ENCODE assay signal across 9 cellular contexts in genomic region chr3:7876741-7877297, GRCh38.
DNase-seq lines count a peak whose midpoint lies in the region; ATAC-seq, FAIRE-seq and TF ChIP-seq lines count a peak whose summit lies in the region.
"Had no signal": no experiment of that assay in that cellular context is flagged by ENCODE, and none has a peak within 500 bp of the region (broad histone marks: within the 10 kb centered on the region; RNA-seq: fewer than 3 reads in every experiment).

No MANE protein-coding gene starts in this region.

- intact Hi-C loops in activated CD4-positive, alpha-beta T cell treated with anti-CD3 and anti-CD28 coated beads for 36 hours (cut with DNase I, micrococcal nuclease): loop anchor here (2.0 to 5.0 kb wide), 2 partner anchors 40 kb away; no protein-coding TSS in a partner anchor
- intact Hi-C loops in GM12878 (cut with micrococcal nuclease; ENCODE audit: unreplicated experiment): no loop called here

- peaks cover 10% of the 10 kb centered on the region for H3K9me2 ChIP-seq in GM23338 (ENCODE audit: insufficient read depth)

- H3K9ac ChIP-seq in GM12878 (ENCODE audit: control insufficient read depth, insufficient read depth, low read length): no peak overlapping the region

- H3K36me3 Mint-ChIP-seq in GM23338 (ENCODE audit: low read depth) (no peaks in the 10 kb centered on the region), HFFc6 (ENCODE audit: low read depth) (no peaks in the 10 kb centered on the region)
- H3K36me3 Mint-ChIP-seq in activated CD4-positive, alpha-beta T cell treated with anti-CD3 and anti-CD28 coated beads for 36 hours (ENCODE audit: low read depth): peaks cover 3% of the 10 kb centered on the region

- H3K4me1 ChIP-seq in GM23338 (ENCODE audit: insufficient read depth) (no peaks in the 10 kb centered on the region), GM12878 (ENCODE audit: control insufficient read depth, insufficient read depth, low read length) (no peaks in the 10 kb centered on the region)

- CTCF ChIA-PET in activated CD4-positive, alpha-beta T cell treated with anti-CD3 and anti-CD28 coated beads for 36 hours (lab: Charles Lee): no interaction called here
- CTCF ChIA-PET in GM12878 (lab: Yijun Ruan, JAX): no interaction called here

- H3F3A ChIP-seq in GM23338 (replicated peaks; ENCODE audit: low read depth): no peaks in the 10 kb centered on the region

- TF ChIP-seq RAD21 in GM12878 (IDR thresholded peaks at IDR 0.05; ENCODE audit: insufficient read depth, low read depth, low read length): no peak

- H3K4me2 ChIP-seq in GM23338 (no peak overlapping the region), GM12878 (ENCODE audit: control insufficient read depth, insufficient read depth) (no peak overlapping the region)

- RAD21 ChIA-PET in GM12878 (lab: Charles Lee; ENCODE audit: unreplicated experiment): no interaction called here

- H3K4me3 Mint-ChIP-seq in GM23338 (no peak overlapping the region), HFFc6 (no peak overlapping the region)
- H3K4me3 Mint-ChIP-seq in activated CD4-positive, alpha-beta T cell treated with anti-CD3 and anti-CD28 coated beads for 36 hours: peak overlapping the region; percentile 16

- H3K27me3 Mint-ChIP-seq in GM23338 (ENCODE audit: insufficient read depth, low read depth, poor library complexity) (no peaks in the 10 kb centered on the region), HFFc6 (ENCODE audit: insufficient read depth) (no peaks in the 10 kb centered on the region)
- H3K27me3 Mint-ChIP-seq in activated CD4-positive, alpha-beta T cell treated with anti-CD3 and anti-CD28 coated beads for 36 hours: no peaks in the 10 kb centered on the region

- TF ChIP-seq EP300 in GM12878 (IDR thresholded peaks at IDR 0.05; ENCODE audit: borderline replicate concordance in 1 of 2, control insufficient read depth in 1 of 2, low read depth in 2 of 2, low read length in 2 of 2): no peak

- TF ChIP-seq CTCF in GM23338 (conservative IDR thresholded peaks at IDR 0.05; ENCODE audit: low read depth in 2 of 2): no peak
- no peak for TF ChIP-seq CTCF in GM12878 (IDR thresholded peaks at IDR 0.05 in 2 of 3, conservative IDR thresholded peaks at IDR 0.05 in 1 of 3; ENCODE audit: control insufficient read depth in 2 of 3, extremely low read depth in 1 of 3, insufficient read depth in 1 of 3, low read depth in 3 of 3, low read length in 3 of 3)
- TF ChIP-seq CTCF in HFFc6 (IDR thresholded peaks at IDR 0.05): no peak

- no peak for FAIRE-seq in GM12878 (lab: Jason Lieb, UNC)

- peak overlapping the region; percentile 32; the same call in 1 of the 2 replicates for H3K27ac Mint-ChIP-seq in GM23338
- peak overlapping the region; percentile 63 for H3K27ac Mint-ChIP-seq in activated CD4-positive, alpha-beta T cell treated with anti-CD3 and anti-CD28 coated beads for 36 hours
- H3K27ac Mint-ChIP-seq in HFFc6: no peak overlapping the region

- H3K36me3 ChIP-seq in GM23338 (ENCODE audit: insufficient read depth) (no peaks in the 10 kb centered on the region), GM12878 (ENCODE audit: control insufficient read depth in 2 of 2, insufficient read depth in 2 of 2, low read length in 1 of 2) (no peaks in the 10 kb centered on the region)

- H3K27me3 ChIP-seq in GM23338 (ENCODE audit: insufficient read depth) (no peaks in the 10 kb centered on the region), GM12878 (replicated peaks in 1 of 2; ENCODE audit: control insufficient read depth in 2 of 2, insufficient read depth in 2 of 2, low read length in 1 of 2) (no peaks in the 10 kb centered on the region)

- H3K79me2 ChIP-seq in GM23338 (replicated peaks; ENCODE audit: insufficient read depth): no peaks in the 10 kb centered on the region
- no peaks in the 10 kb centered on the region for H3K79me2 ChIP-seq in GM12878 (ENCODE audit: control insufficient read depth, insufficient read depth, low read length)

- no peaks in the 10 kb centered on the region for H4K20me1 ChIP-seq in GM23338 (replicated peaks; ENCODE audit: insufficient read depth)
- no peaks in the 10 kb centered on the region for H4K20me1 ChIP-seq in GM12878 (ENCODE audit: control insufficient read depth, insufficient read depth)

- DNase-seq in GM23338 (ENCODE audit: low spot score) (no peak), GM12878 (ENCODE audit: low read depth, low spot score) (no peak), hippocampal formation (lab: John Stamatoyannopoulos, UW) (no peak), HFFc6 (no peak), NCI-H2029 treated with DMSO at 0.1 percent for 48 hours (lab: John Stamatoyannopoulos, UW) (no peak)
- peak; percentile 46 for DNase-seq in activated CD4-positive, alpha-beta T cell treated with anti-CD3 and anti-CD28 coated beads for 36 hours
- peak; percentile 10 to 19 for DNase-seq in stimulated activated CD4-positive, alpha-beta T cell treated with anti-CD3 and anti-CD28 coated beads, Interleukin-15, amount 100 ng/mL, for 48 hours (ENCODE audit: low read depth in 2 of 2)

- H3K4me1 Mint-ChIP-seq in GM23338 (peaks cover 4% of the 10 kb centered on the region; the same call in 1 of the 3 replicates), HFFc6 (ENCODE audit: low read depth) (no peaks in the 10 kb centered on the region)
- H3K4me1 Mint-ChIP-seq in activated CD4-positive, alpha-beta T cell treated with anti-CD3 and anti-CD28 coated beads for 36 hours: peaks cover 41% of the 10 kb centered on the region

- no peak overlapping the region for H3K4me3 ChIP-seq in GM23338
- no peak overlapping the region for H3K4me3 ChIP-seq in GM12878
- H3K4me3 ChIP-seq: lung had no signal

- no peak for TF ChIP-seq POLR2A in GM12878 (IDR thresholded peaks at IDR 0.05; ENCODE audit: low read depth, low read length)

- POLR2A ChIA-PET in activated CD4-positive, alpha-beta T cell treated with anti-CD3 and anti-CD28 coated beads for 36 hours (lab: Charles Lee): interaction anchor here (0.6 kb wide), 1 partner anchor 1676 kb away, joined by 3 read pairs; no protein-coding TSS in a partner anchor
- POLR2A ChIA-PET in GM12878 (lab: Charles Lee): no interaction called here

- H3K27ac ChIP-seq in GM23338 (ENCODE audit: low read depth): no peak overlapping the region
- no peak overlapping the region for H3K27ac ChIP-seq in GM12878 (ENCODE audit: control insufficient read depth, insufficient read depth)

- H3K9me3 ChIP-seq in GM12878 (replicated peaks; ENCODE audit: control insufficient read depth, insufficient read depth, low read length): no peaks in the 10 kb centered on the region

- H2AFZ ChIP-seq in GM23338: 0 out of 2 replicates have a peak overlapping the region, but pooled peaks have one; percentile 5
- no peak overlapping the region for H2AFZ ChIP-seq in GM12878 (ENCODE audit: control insufficient read depth, low read depth, low read length)

- in situ Hi-C loops in GM12878 (cut with MboI): no loop called here

- SMC1A ChIA-PET in GM12878 (lab: Charles Lee; ENCODE audit: uncharacterized antibody, unreplicated experiment): no interaction called here

- BruUV-seq in GM12878 (replicated peaks; lab: Mats Ljungman, UMichigan): no TSS peak

- ATAC-seq in GM23338: no peak
- peak; percentile 84 for ATAC-seq in activated CD4-positive, alpha-beta T cell treated with anti-CD3 and anti-CD28 coated beads for 36 hours
- peak; percentile 17; the same call in 2 of the 3 replicates for ATAC-seq in GM12878
- no peak for ATAC-seq in HG03175 (IDR thresholded peaks at IDR 0.05; ENCODE audit: unreplicated experiment)

- H3K9me3 Mint-ChIP-seq in GM23338 (no peaks in the 10 kb centered on the region; the same call in 2 of the 3 replicates), HFFc6 (peaks cover 37% of the 10 kb centered on the region)
- peaks cover 8% of the 10 kb centered on the region for H3K9me3 Mint-ChIP-seq in activated CD4-positive, alpha-beta T cell treated with anti-CD3 and anti-CD28 coated beads for 36 hours (ENCODE audit: low read depth)

- WGBS in GM12878 (ENCODE audit: insufficient coverage, insufficient replicate concordance, low lambda C conversion rate, missing lambda C conversion rate): 16% methylated on average over 3 of the region's 3 CpGs

TF ChIP-seq in GM23338, 12 proteins besides CTCF, POLR2A, EP300 and RAD21 (continues in another document):
- TF ChIP-seq NANOG (IDR thresholded peaks at IDR 0.05; ENCODE audit: borderline replicate concordance): no peak

TF ChIP-seq in GM12878, 131 proteins besides CTCF, POLR2A, EP300 and RAD21:
- no peak for TF ChIP-seq HDAC2 (IDR thresholded peaks at IDR 0.05)
- TF ChIP-seq TBL1XR1 (IDR thresholded peaks at IDR 0.05; ENCODE audit: low read depth, low read length): no peak
- no peak for TF ChIP-seq EGR1 (IDR thresholded peaks at IDR 0.05; ENCODE audit: borderline replicate concordance in 1 of 2, low read depth in 2 of 2, low read length in 2 of 2)
- no peak for TF ChIP-seq ETV6 (conservative IDR thresholded peaks at IDR 0.05 in 1 of 2, IDR thresholded peaks at IDR 0.05 in 1 of 2; ENCODE audit: borderline replicate concordance in 1 of 2, low read depth in 1 of 2)
TF ChIP-seq in GM12878: peak in this region for 0.

Comparison
In these comparisons a context has a peak if more than half of its experiments do, and no peak if none do; other contexts are left out.
1. ATAC-seq: peak in activated CD4-positive, alpha-beta T cell treated with anti-CD3 and anti-CD28 coated beads for 36 hours (single experiment) and GM12878 (single experiment); none in GM23338 (single experiment) and HG03175 (single experiment).
2. DNase-seq: peak in activated CD4-positive, alpha-beta T cell treated with anti-CD3 and anti-CD28 coated beads for 36 hours (single experiment) and stimulated activated CD4-positive, alpha-beta T cell treated with anti-CD3 and anti-CD28 coated beads, Interleukin-15, amount 100 ng/mL, for 48 hours (2 of 2); none in GM23338 (single experiment), GM12878 (single experiment), hippocampal formation (0 of 2), HFFc6 (single experiment) and NCI-H2029 treated with DMSO at 0.1 percent for 48 hours (single experiment).